ENCODE assay signal across 8 cellular contexts in genomic region chr17:58327363-58328194, GRCh38. TPM values are rescaled to one million over a fixed set of nuclear protein-coding genes. Genes with fewer than 3 reads are reported as not detected.
A peak's percentile ranks its signal among the peaks of the same experiment; 100 is the strongest.
DNase-seq lines count a peak whose midpoint lies in the region; ATAC-seq, FAIRE-seq and TF ChIP-seq lines count a peak whose summit lies in the region.
"Had no signal": no experiment of that assay in that cellular context is flagged by ENCODE, and none has a peak within 500 bp of the region (broad histone marks: within the 10 kb centered on the region; RNA-seq: fewer than 3 reads in every experiment).

No MANE protein-coding gene starts in this region.

- H3K27me3 Mint-ChIP-seq in activated T-helper 17 cell treated with anti-CD3 and anti-CD28 coated beads, Interleukin-2, amount 50 U/mL, for 72 hours = no peaks in the 10 kb centered on the region
- H3K27me3 Mint-ChIP-seq in nephron (ENCODE audit: low read depth) = peaks cover 4% of the 10 kb centered on the region

- ATAC-seq in HG02852 (IDR thresholded peaks at IDR 0.05; ENCODE audit: unreplicated experiment) = peak; percentile 3
- ATAC-seq in activated T-helper 17 cell treated with anti-CD3 and anti-CD28 coated beads, Interleukin-2, amount 50 U/mL, for 72 hours (replicated peaks) = no peak
- no peak for ATAC-seq in GM21447 (IDR thresholded peaks at IDR 0.05; ENCODE audit: unreplicated experiment)

- no peak for FAIRE-seq in D721Med (lab: Jason Lieb, UNC)

- peaks cover 87% of the 10 kb centered on the region for H3K36me3 Mint-ChIP-seq in activated T-helper 17 cell treated with anti-CD3 and anti-CD28 coated beads, Interleukin-2, amount 50 U/mL, for 72 hours (ENCODE audit: low read depth)
- no peaks in the 10 kb centered on the region for H3K36me3 Mint-ChIP-seq in nephron (ENCODE audit: low read depth)

- DNase-seq in D721Med (ENCODE audit: insufficient read length, low spot score) (peak; percentile 14), NCI-H2196 (lab: John Stamatoyannopoulos, UW; ENCODE audit: unreplicated experiment) (no peak), COLO829 (ENCODE audit: low spot score) (no peak)
- DNase-seq: NCI-H187 treated with DMSO at 0.1 percent for 48 hours had no signal

- peaks cover 29% of the 10 kb centered on the region for H3K4me1 Mint-ChIP-seq in activated T-helper 17 cell treated with anti-CD3 and anti-CD28 coated beads, Interleukin-2, amount 50 U/mL, for 72 hours
- peaks cover 23% of the 10 kb centered on the region for H3K4me1 Mint-ChIP-seq in nephron

- H3K4me3 Mint-ChIP-seq in activated T-helper 17 cell treated with anti-CD3 and anti-CD28 coated beads, Interleukin-2, amount 50 U/mL, for 72 hours = peak overlapping the region; percentile 98
- H3K4me3 Mint-ChIP-seq in nephron = peak overlapping the region; percentile 45 to 72 (median 67)

- no peaks in the 10 kb centered on the region for H3K9me3 Mint-ChIP-seq in activated T-helper 17 cell treated with anti-CD3 and anti-CD28 coated beads, Interleukin-2, amount 50 U/mL, for 72 hours
- no peaks in the 10 kb centered on the region for H3K9me3 Mint-ChIP-seq in nephron

- TF ChIP-seq CTCF in D721Med (IDR thresholded peaks at IDR 0.05; ENCODE audit: insufficient read depth, missing control alignments) (no peak), nephron (IDR thresholded peaks at IDR 0.05; ENCODE audit: unreplicated experiment in 3 of 3) (no peak)

- H3K27ac Mint-ChIP-seq in activated T-helper 17 cell treated with anti-CD3 and anti-CD28 coated beads, Interleukin-2, amount 50 U/mL, for 72 hours = peak overlapping the region; percentile 100
- peak overlapping the region in 2 of 3 experiments; percentile 26 to 36 for H3K27ac Mint-ChIP-seq in nephron

RNA-seq across cellular contexts. Expression of gene TSPOAP1, which starts 1.0 kb away (rescaled TPM):
- 100 to 1,000 TPM in 1 of 2 donors, 10 to 100 TPM in 1; 97.2 to 107 TPM for total RNA-seq in activated T-helper 17 cell treated with anti-CD3 and anti-CD28 coated beads, Interleukin-2, amount 50 U/mL, for 72 hours

RNA-seq across cellular contexts. Expression of gene SUPT4H1, which starts 24.4 kb away (rescaled TPM):
- 100 to 1,000 TPM; 117 to 147 TPM for total RNA-seq in activated T-helper 17 cell treated with anti-CD3 and anti-CD28 coated beads, Interleukin-2, amount 50 U/mL, for 72 hours

RNA-seq across cellular contexts. Expression of gene MPO, which starts 46.8 kb away (rescaled TPM):
- 1 to 10 TPM; 1.2 to 2.0 TPM for total RNA-seq in activated T-helper 17 cell treated with anti-CD3 and anti-CD28 coated beads, Interleukin-2, amount 50 U/mL, for 72 hours
